8 cellular contexts compared by ENCODE assay signal in genomic region chr22:28029201-28029948, GRCh38.
DNase-seq lines count a peak whose midpoint lies in the region; ATAC-seq and TF ChIP-seq lines count a peak whose summit lies in the region.

No MANE protein-coding gene starts in this region.

- TF ChIP-seq CTCF in breast epithelium (IDR thresholded peaks at IDR 0.05): no peak

- H3K36me3 ChIP-seq in breast epithelium (no peaks in the 10 kb centered on the region), muscle layer of colon (ENCODE audit: insufficient read depth, low read length) (no peaks in the 10 kb centered on the region)

- peak; percentile 99 for DNase-seq in DMS153 (lab: John Stamatoyannopoulos, UW)
- DNase-seq in NCI-H1930 (lab: John Stamatoyannopoulos, UW): peak; percentile 13 to 50
- DNase-seq in breast epithelium (ENCODE audit: low spot score in 2 of 2): peak; percentile 65 to 79
- DNase-seq in stimulated activated naive CD4-positive, alpha-beta T cell (lab: John Stamatoyannopoulos, UW): no peak
- no peak for DNase-seq in Ammon's horn (ENCODE audit: low spot score)
- DNase-seq in epidermal melanocyte (ENCODE audit: insufficient read length, low spot score): no peak

- H3K27me3 ChIP-seq in breast epithelium (no peaks in the 10 kb centered on the region), muscle layer of colon (ENCODE audit: control insufficient read depth in 1 of 2, insufficient read depth in 2 of 2, low read length in 2 of 2) (no peaks in the 10 kb centered on the region)

- ATAC-seq in HG02678 (IDR thresholded peaks at IDR 0.05; ENCODE audit: unreplicated experiment): no peak

- H3K9me3 ChIP-seq in breast epithelium (no peaks in the 10 kb centered on the region), muscle layer of colon (ENCODE audit: low read length) (no peaks in the 10 kb centered on the region)

- H3K4me1 ChIP-seq in breast epithelium: peaks cover 4 to 27% of the 10 kb centered on the region in 2 donors
- H3K4me1 ChIP-seq in muscle layer of colon (ENCODE audit: insufficient read depth, low read length): peaks cover 47% of the 10 kb centered on the region

- H3K4me3 ChIP-seq in breast epithelium (no peak overlapping the region), muscle layer of colon (ENCODE audit: low read depth in 1 of 2, low read length in 2 of 2) (no peak overlapping the region)

- intact Hi-C loops in breast epithelium (cut with DNase I; ENCODE audit: low total_unique reads): loop anchor here (10.0 kb wide), 1 partner anchor 565 kb away; no protein-coding TSS in a partner anchor

- H3K27ac ChIP-seq in breast epithelium (peak overlapping the region; percentile 80 to 88), muscle layer of colon (ENCODE audit: low read depth, low read length) (peak overlapping the region; percentile 31)

- TF ChIP-seq POLR2A in breast epithelium (IDR thresholded peaks at IDR 0.05): no peak

- no peak overlapping the region for H3K9ac ChIP-seq in muscle layer of colon (ENCODE audit: low read length)

Comparison
In these comparisons a context has a peak if more than half of its experiments do, and no peak if none do; other contexts are left out.
1. DNase-seq: peak in DMS153 (single experiment), NCI-H1930 (2 of 2) and breast epithelium (2 of 2); none in stimulated activated naive CD4-positive, alpha-beta T cell (0 of 6), Ammon's horn (single experiment) and epidermal melanocyte (single experiment).